Comparison of ENCODE assay signal across 22 cellular contexts in the genomic region with DNA sequence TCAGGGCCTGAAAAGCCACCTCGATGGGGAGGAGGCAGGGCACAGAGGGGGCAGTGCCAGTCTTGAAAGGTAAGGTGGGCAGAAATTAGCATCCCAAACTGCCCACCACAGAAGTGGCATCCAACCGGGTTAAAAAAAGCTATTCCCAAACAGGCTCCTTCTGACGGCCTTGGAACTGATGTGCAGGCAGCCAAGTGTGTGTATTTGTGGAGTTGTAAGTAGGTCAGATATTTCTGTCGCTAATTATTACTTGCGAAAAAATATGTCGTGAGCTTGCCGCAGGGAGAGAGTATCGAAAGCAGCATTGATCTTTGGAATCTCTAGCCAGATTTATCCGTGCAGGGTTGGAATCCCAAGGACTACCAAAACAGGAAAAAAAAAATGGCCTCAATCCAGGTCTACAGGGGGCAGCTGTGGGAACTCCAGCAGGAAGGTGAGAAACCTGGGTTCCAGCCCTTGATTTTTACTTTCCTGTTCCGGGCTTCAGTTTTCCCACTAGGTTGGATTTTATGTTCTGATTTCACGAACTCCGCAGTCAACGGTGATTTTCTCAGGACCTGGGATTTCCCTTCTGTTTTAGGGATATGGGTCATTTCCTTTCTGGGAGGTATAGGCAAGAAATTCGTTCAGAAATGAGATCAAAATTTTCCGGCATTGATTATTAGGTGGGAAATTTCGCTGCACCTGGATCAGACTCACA.
"Had no signal": no experiment of that assay in that cellular context is flagged by ENCODE, and none has a peak within 500 bp of the region (broad histone marks: within the 10 kb centered on the region; RNA-seq: fewer than 3 reads in every experiment).

No MANE protein-coding gene starts in this region.

- ATAC-seq: esophagus mucosa, heart left ventricle, pancreas had no signal

- H3K27ac ChIP-seq: coronary artery, dorsolateral prefrontal cortex, heart left ventricle, pancreas, prostate gland, stomach, thoracic aorta, transverse colon had no signal

- H3K4me3 Mint-ChIP-seq: mesothelial cell of epicardium, nephron had no signal

- H3K4me3 ChIP-seq: coronary artery, dorsolateral prefrontal cortex, heart left ventricle, pancreas, prostate gland, stomach, thoracic aorta, transverse colon had no signal

- DNase-seq: dorsolateral prefrontal cortex; effector CD8-positive, alpha-beta T cell; heart left ventricle; hippocampal formation; kidney glomerular epithelial cell; occipital lobe; retina; small intestine; stimulated activated CD4-positive, alpha-beta T cell treated with anti-CD3 and anti-CD28 coated beads, Interleukin-12 subunit alpha, Interleukin-12 subunit beta, amount 100 ng/mL, for 4 hours; stimulated activated naive CD4-positive, alpha-beta T cell; stomach; substantia nigra; transverse colon had no signal

- H3K27me3 ChIP-seq: heart left ventricle, pancreas, stomach had no signal

- H3K9me3 Mint-ChIP-seq: mesothelial cell of epicardium, nephron had no signal

- H3K36me3 Mint-ChIP-seq: mesothelial cell of epicardium had no signal

- H3K36me3 ChIP-seq: heart left ventricle, pancreas, prostate gland, stomach, thoracic aorta, transverse colon had no signal

- H3K4me1 ChIP-seq: pancreas, prostate gland, stomach, transverse colon had no signal

- FAIRE-seq: endometrium, frontal cortex, pancreas, small intestine had no signal

- H3K9me3 ChIP-seq: pancreas, prostate gland, stomach, thoracic aorta, transverse colon had no signal

- H3K27ac Mint-ChIP-seq: mesothelial cell of epicardium, nephron had no signal
